Comparison of ENCODE assay signal across 12 cellular contexts in genomic region chr1:1602321-1602931, GRCh38. TPM values are rescaled to one million over a fixed set of nuclear protein-coding genes. Genes with fewer than 3 reads are reported as not detected.
DNase-seq lines count a peak whose midpoint lies in the region; ATAC-seq and TF ChIP-seq lines count a peak whose summit lies in the region.
"Had no signal": no experiment of that assay in that cellular context is flagged by ENCODE, and none has a peak within 500 bp of the region (broad histone marks: within the 10 kb centered on the region; RNA-seq: fewer than 3 reads in every experiment).

No MANE protein-coding gene starts in this region.

- H3K27me3 Mint-ChIP-seq in natural killer cell (ENCODE audit: low read depth in 2 of 2), result peaks cover 0 to 6% of the 10 kb centered on the region in 2 donors
- H3K27me3 Mint-ChIP-seq in natural killer cell treated with Interleukin-12 subunit alpha and Interleukin-12 subunit beta and Interleukin-15 and Interleukin-18, amount 100 ng/mL, for 72 hours, result no peaks in the 10 kb centered on the region
- H3K27me3 Mint-ChIP-seq in activated naive CD8-positive, alpha-beta T cell treated with anti-CD3 and anti-CD28 coated beads, Interleukin-2, amount 50 U/mL, for 24 hours, result peaks cover 9% of the 10 kb centered on the region

- DNase-seq in natural killer cell, result no peak
- DNase-seq in natural killer cell treated with Interleukin-12 subunit alpha and Interleukin-12 subunit beta and Interleukin-15 and Interleukin-18, amount 100 ng/mL, for 72 hours (ENCODE audit: low spot score), result no peak
- DNase-seq in RWPE1 (ENCODE audit: low spot score), result no peak
- DNase-seq in activated naive CD8-positive, alpha-beta T cell treated with anti-CD3 and anti-CD28 coated beads, Interleukin-2, amount 50 U/mL, for 24 hours, result no peak
- DNase-seq in NCI-H187 treated with DMSO at 0.1 percent for 48 hours (lab: John Stamatoyannopoulos, UW), result no peak
- DNase-seq: activated effector memory CD4-positive, alpha-beta T cell treated with anti-CD3 and anti-CD28 coated beads, Interleukin-2, amount 50 U/mL, for 16 hours; colonic mucosa; stimulated activated CD4-positive, alpha-beta T cell treated with anti-CD3 and anti-CD28 coated beads, Interleukin-12 subunit alpha, Interleukin-12 subunit beta, amount 100 ng/mL, for 4 hours; T-cell had no signal

- intact Hi-C loops in natural killer cell (cut with micrococcal nuclease), result no loop called here

- H3K27ac Mint-ChIP-seq in natural killer cell, result peak overlapping the region in 1 of 2 donors; percentile 42
- no peak overlapping the region for H3K27ac Mint-ChIP-seq in natural killer cell treated with Interleukin-12 subunit alpha and Interleukin-12 subunit beta and Interleukin-15 and Interleukin-18, amount 100 ng/mL, for 72 hours
- no peak overlapping the region for H3K27ac Mint-ChIP-seq in activated naive CD8-positive, alpha-beta T cell treated with anti-CD3 and anti-CD28 coated beads, Interleukin-2, amount 50 U/mL, for 24 hours
- H3K27ac Mint-ChIP-seq: stimulated activated naive CD8-positive, alpha-beta T cell treated with anti-CD3 and anti-CD28 coated beads, Interleukin-15, Interleukin-2, amounts not matched to agents 100 ng/mL and 50 ng/mL, for 24 hours; WTC11 had no signal

- TF ChIP-seq CTCF in natural killer cell (IDR thresholded peaks at IDR 0.05) (no peak), RWPE1 (conservative IDR thresholded peaks at IDR 0.05; ENCODE audit: low read depth) (no peak)

- H3K27ac ChIP-seq in RWPE1, result peak overlapping the region; percentile 28
- H3K27ac ChIP-seq: colonic mucosa had no signal

- CTCF ChIA-PET in RWPE1 (lab: Yijun Ruan, JAX), result no interaction called here

- no peak for ATAC-seq in natural killer cell
- ATAC-seq in natural killer cell treated with Interleukin-12 subunit alpha and Interleukin-12 subunit beta and Interleukin-15 and Interleukin-18, amount 100 ng/mL, for 72 hours, result no peak
- ATAC-seq in activated naive CD8-positive, alpha-beta T cell treated with anti-CD3 and anti-CD28 coated beads, Interleukin-2, amount 50 U/mL, for 24 hours, result no peak
- no peak for ATAC-seq in HG03571 (IDR thresholded peaks at IDR 0.05; ENCODE audit: unreplicated experiment)
- ATAC-seq: T-cell, WTC11 had no signal

- H3K36me3 Mint-ChIP-seq in natural killer cell, result no peaks in the 10 kb centered on the region
- no peaks in the 10 kb centered on the region for H3K36me3 Mint-ChIP-seq in natural killer cell treated with Interleukin-12 subunit alpha and Interleukin-12 subunit beta and Interleukin-15 and Interleukin-18, amount 100 ng/mL, for 72 hours
- H3K36me3 Mint-ChIP-seq in activated naive CD8-positive, alpha-beta T cell treated with anti-CD3 and anti-CD28 coated beads, Interleukin-2, amount 50 U/mL, for 24 hours (ENCODE audit: low read depth), result no peaks in the 10 kb centered on the region
- H3K36me3 Mint-ChIP-seq: T-cell, WTC11 had no signal

- peaks cover 0 to 7% of the 10 kb centered on the region in 2 donors for H3K4me1 Mint-ChIP-seq in natural killer cell
- peaks cover 7 to 10% of the 10 kb centered on the region in 2 donors for H3K4me1 Mint-ChIP-seq in natural killer cell treated with Interleukin-12 subunit alpha and Interleukin-12 subunit beta and Interleukin-15 and Interleukin-18, amount 100 ng/mL, for 72 hours (ENCODE audit: low read depth in 2 of 2)
- peaks cover 16% of the 10 kb centered on the region for H3K4me1 Mint-ChIP-seq in activated naive CD8-positive, alpha-beta T cell treated with anti-CD3 and anti-CD28 coated beads, Interleukin-2, amount 50 U/mL, for 24 hours

- H3K9me3 Mint-ChIP-seq in natural killer cell, result no peaks in the 10 kb centered on the region
- no peaks in the 10 kb centered on the region for H3K9me3 Mint-ChIP-seq in natural killer cell treated with Interleukin-12 subunit alpha and Interleukin-12 subunit beta and Interleukin-15 and Interleukin-18, amount 100 ng/mL, for 72 hours
- H3K9me3 Mint-ChIP-seq in activated naive CD8-positive, alpha-beta T cell treated with anti-CD3 and anti-CD28 coated beads, Interleukin-2, amount 50 U/mL, for 24 hours, result no peaks in the 10 kb centered on the region
- H3K9me3 Mint-ChIP-seq: stimulated activated naive CD8-positive, alpha-beta T cell treated with anti-CD3 and anti-CD28 coated beads, Interleukin-15, Interleukin-2, amounts not matched to agents 100 ng/mL and 50 ng/mL, for 24 hours; T-cell; WTC11 had no signal

- POLR2A ChIA-PET in RWPE1 (lab: Yijun Ruan, JAX; ENCODE audit: low non-redundant PET), result interaction anchor here (0.7 kb wide), 1 partner anchor 13 kb away, joined by 3 read pairs; the partner anchor contains the start of gene MIB2

- H3K4me3 Mint-ChIP-seq in natural killer cell, result peak overlapping the region; percentile 41
- H3K4me3 Mint-ChIP-seq in natural killer cell treated with Interleukin-12 subunit alpha and Interleukin-12 subunit beta and Interleukin-15 and Interleukin-18, amount 100 ng/mL, for 72 hours, result no peak overlapping the region
- H3K4me3 Mint-ChIP-seq in activated naive CD8-positive, alpha-beta T cell treated with anti-CD3 and anti-CD28 coated beads, Interleukin-2, amount 50 U/mL, for 24 hours, result no peak overlapping the region
- H3K4me3 Mint-ChIP-seq: stimulated activated naive CD8-positive, alpha-beta T cell treated with anti-CD3 and anti-CD28 coated beads, Interleukin-15, Interleukin-2, amounts not matched to agents 100 ng/mL and 50 ng/mL, for 24 hours; WTC11 had no signal

RNA-seq across cellular contexts. Expression of gene FNDC10, which starts 2.5 kb away (rescaled TPM):
- 1 to 10 TPM; 2.8 to 3.2 (median 3.0) TPM for total RNA-seq in natural killer cell
- total RNA-seq in natural killer cell treated with Interleukin-12 subunit alpha and Interleukin-12 subunit beta and Interleukin-15 and Interleukin-18, amount 100 ng/mL, for 72 hours, result 1 to 10 TPM in 1 of 2 donors, under 1 TPM in 1; 0.81 to 2.4 TPM

RNA-seq across cellular contexts. Expression of gene MIB2, which starts 12.9 kb away (rescaled TPM):
- total RNA-seq in natural killer cell, result 10 to 100 TPM; 44.9 to 54.1 (median 46.0) TPM
- total RNA-seq in natural killer cell treated with Interleukin-12 subunit alpha and Interleukin-12 subunit beta and Interleukin-15 and Interleukin-18, amount 100 ng/mL, for 72 hours, result 10 to 100 TPM; 29.3 to 43.5 TPM

RNA-seq across cellular contexts. Expression of gene SSU72, which starts 27.8 kb away (rescaled TPM):
- total RNA-seq in natural killer cell, result 100 to 1,000 TPM in 1 of 3 donors, 10 to 100 TPM in 2; 87.5 to 107 (median 93.9) TPM
- total RNA-seq in natural killer cell treated with Interleukin-12 subunit alpha and Interleukin-12 subunit beta and Interleukin-15 and Interleukin-18, amount 100 ng/mL, for 72 hours, result 100 to 1,000 TPM in 1 of 2 donors, 10 to 100 TPM in 1; 97.6 to 146 TPM

RNA-seq across cellular contexts. Expression of gene MMP23B, which starts 29.5 kb away (rescaled TPM):
- total RNA-seq in natural killer cell, result 100 to 1,000 TPM in 2 of 3 donors, 10 to 100 TPM in 1; 82.9 to 130 (median 126) TPM
- total RNA-seq in natural killer cell treated with Interleukin-12 subunit alpha and Interleukin-12 subunit beta and Interleukin-15 and Interleukin-18, amount 100 ng/mL, for 72 hours, result 1 to 10 TPM; 4.9 to 6.1 TPM

RNA-seq across cellular contexts. Expression of gene CDK11B, which starts 56.4 kb away (rescaled TPM):
- total RNA-seq in natural killer cell, result 10 to 100 TPM; 49.6 to 65.9 (median 50.2) TPM
- total RNA-seq in natural killer cell treated with Interleukin-12 subunit alpha and Interleukin-12 subunit beta and Interleukin-15 and Interleukin-18, amount 100 ng/mL, for 72 hours, result 10 to 100 TPM; 37.2 to 51.7 TPM
